ENCODE assay signal across 17 cellular contexts in genomic region chr2:171482877-171483276, GRCh38. TPM values are rescaled to one million over a fixed set of nuclear protein-coding genes. Genes with fewer than 3 reads are reported as not detected.
A peak's percentile ranks its signal among the peaks of the same experiment; 100 is the strongest.
DNase-seq lines count a peak whose midpoint lies in the region; ATAC-seq and TF ChIP-seq lines count a peak whose summit lies in the region.
"Had no signal": no experiment of that assay in that cellular context is flagged by ENCODE, and none has a peak within 500 bp of the region (broad histone marks: within the 10 kb centered on the region; RNA-seq: fewer than 3 reads in every experiment).

No MANE protein-coding gene starts in this region.

- H3K9me3 ChIP-seq in IMR-90 (ENCODE audit: control insufficient read depth, insufficient read depth, low read length) (no peaks in the 10 kb centered on the region), endodermal cell (ENCODE audit: control insufficient read depth, low read length) (no peaks in the 10 kb centered on the region), mesenchymal stem cell (ENCODE audit: control insufficient read depth, low read length) (no peaks in the 10 kb centered on the region)
- H3K9me3 ChIP-seq: ascending aorta, pancreas had no signal

- H3K4me1 ChIP-seq in IMR-90 (ENCODE audit: control insufficient read depth, insufficient read depth, low read length) (peaks cover 2% of the 10 kb centered on the region), endodermal cell (ENCODE audit: control insufficient read depth, insufficient read depth, low read length) (peaks cover 20% of the 10 kb centered on the region), mesenchymal stem cell (ENCODE audit: control insufficient read depth, insufficient read depth, low read depth, low read length) (peaks cover 3% of the 10 kb centered on the region)
- H3K4me1 ChIP-seq: ascending aorta, pancreas had no signal

- H3K14ac ChIP-seq in IMR-90 (replicated peaks; ENCODE audit: low read depth, low read length) (no peak overlapping the region; the same call in 1 of the 2 replicates), mesenchymal stem cell (ENCODE audit: low read length in 2 of 2) (no peak overlapping the region)

- H3K27ac ChIP-seq in IMR-90 (ENCODE audit: insufficient read depth, low read length) (no peak overlapping the region), endodermal cell (ENCODE audit: low read depth, low read length) (peak overlapping the region; percentile 45), mesenchymal stem cell (ENCODE audit: low read length, poor library complexity, severe bottlenecking) (peak overlapping the region; percentile 89)
- H3K27ac ChIP-seq: ascending aorta, KMS-11, pancreas had no signal

- TF ChIP-seq POLR2A in IMR-90 (IDR thresholded peaks at IDR 0.05; ENCODE audit: low read depth, low read length) = no peak

- H4K91ac ChIP-seq in IMR-90 (ENCODE audit: insufficient read depth, low read depth, low read length) (no peak overlapping the region), mesenchymal stem cell (ENCODE audit: low read length) (no peak overlapping the region)

- H3K18ac ChIP-seq in IMR-90 (ENCODE audit: low read depth, low read length) (no peak overlapping the region), mesenchymal stem cell (ENCODE audit: low read depth in 1 of 2, low read length in 2 of 2) (no peak overlapping the region)

- peak overlapping the region; percentile 26 for H3K27ac Mint-ChIP-seq in endodermal cell
- no peak overlapping the region for H3K27ac Mint-ChIP-seq in osteocyte (ENCODE audit: unreplicated experiment)
- H3K27ac Mint-ChIP-seq: type B pancreatic cell had no signal

- peak; percentile 74 for ATAC-seq in IMR-90 (ENCODE audit: low read depth)
- ATAC-seq in omental fat pad (ENCODE audit: low FRiP score) = no peak
- ATAC-seq: pancreas had no signal

- peak; percentile 92 for DNase-seq in AG10803 (ENCODE audit: low read depth)
- peak; percentile 27 for DNase-seq in IMR-90
- peak; percentile 66 for DNase-seq in endodermal cell
- no peak for DNase-seq in mesenchymal stem cell
- no peak for DNase-seq in osteocyte (ENCODE audit: extremely low spot score, unreplicated experiment)
- no peak for DNase-seq in NCI-H526 treated with DMSO at 0.1 percent for 48 hours (lab: John Stamatoyannopoulos, UW)
- DNase-seq in GM13977 (ENCODE audit: low spot score) = no peak
- DNase-seq in omental fat pad (ENCODE audit: low spot score) = no peak
- DNase-seq: activated CD4-positive, alpha-beta T cell treated with anti-CD3 and anti-CD28 coated beads for 1 hour; midbrain; NCI-H2227 treated with DMSO at 0.1 percent for 48 hours; pancreas; Right ventricle myocardium superior; small intestine had no signal

- TF ChIP-seq CTCF in AG10803 (conservative IDR thresholded peaks at IDR 0.05; ENCODE audit: low read length) (no peak), IMR-90 (conservative IDR thresholded peaks at IDR 0.05; ENCODE audit: low read depth, low read length) (no peak), endodermal cell (conservative IDR thresholded peaks at IDR 0.05) (no peak), osteocyte (IDR thresholded peaks at IDR 0.05) (no peak), GM13977 (IDR thresholded peaks at IDR 0.05; ENCODE audit: extremely low read depth, insufficient read depth, missing control alignments) (no peak), omental fat pad (IDR thresholded peaks at IDR 0.05) (no peak)

- H2BK5ac ChIP-seq in IMR-90 (ENCODE audit: low read depth, low read length, poor library complexity, severe bottlenecking) (no peak overlapping the region), mesenchymal stem cell (ENCODE audit: low read depth, low read length, poor library complexity, severe bottlenecking) (no peak overlapping the region)

- H2BK12ac ChIP-seq in mesenchymal stem cell (ENCODE audit: low read length in 2 of 2) = no peak overlapping the region

- 80% methylated on average over 1 of the region's 3 CpGs; no CpG with 5 or more reads in 1 of the 2 experiments for WGBS in IMR-90 (ENCODE audit: extremely low coverage in 2 of 2, insufficient read length in 1 of 2), 2 experiments
- 33 to 68% methylated on average over 1 to 3 of the region's 3 CpGs for WGBS in endodermal cell (ENCODE audit: insufficient coverage in 1 of 2, insufficient read length in 1 of 2), 2 experiments
- 76% methylated on average over 3 of the region's 3 CpGs for WGBS in mesenchymal stem cell

- H3K9ac ChIP-seq in IMR-90 (ENCODE audit: low read depth, low read length) = no peak overlapping the region
- H3K9ac ChIP-seq in endodermal cell (ENCODE audit: extremely low read depth, low read length, poor library complexity, severe bottlenecking) = peak overlapping the region; percentile 42
- H3K9ac ChIP-seq in mesenchymal stem cell (ENCODE audit: low read length) = no peak overlapping the region
- H3K9ac ChIP-seq: KMS-11 had no signal

- no TSS peak for BruUV-seq in IMR-90 (replicated peaks; lab: Mats Ljungman, UMichigan)

- H3K9me3 Mint-ChIP-seq in endodermal cell (no peaks in the 10 kb centered on the region), osteocyte (ENCODE audit: unreplicated experiment) (no peaks in the 10 kb centered on the region)
- H3K9me3 Mint-ChIP-seq: type B pancreatic cell had no signal

- no peaks in the 10 kb centered on the region for H3K27me3 ChIP-seq in IMR-90 (ENCODE audit: control insufficient read depth, insufficient read depth, low read length)
- no peaks in the 10 kb centered on the region for H3K27me3 ChIP-seq in endodermal cell (ENCODE audit: control insufficient read depth, insufficient read depth, low read length, poor library complexity, severe bottlenecking)
- H3K27me3 ChIP-seq in mesenchymal stem cell (ENCODE audit: control insufficient read depth in 1 of 2, insufficient read depth in 1 of 2, low read length in 2 of 2) = no peaks in the 10 kb centered on the region
- H3K27me3 ChIP-seq: ascending aorta, pancreas had no signal

- in situ Hi-C loops in IMR-90 (cut with MboI; ENCODE audit: low sequenced_read_pairs) (no loop called here), GM13977 (cut with MboI; ENCODE audit: low pct_unique_long_range_greater_than_20kb, low sequenced_read_pairs, unreplicated experiment) (no loop called here)

- no peaks in the 10 kb centered on the region for H4K20me1 ChIP-seq in IMR-90 (ENCODE audit: insufficient read depth, low read length)

- POLR2A ChIA-PET in IMR-90 (lab: Charles Lee; ENCODE audit: unreplicated experiment) = no interaction called here

- H2AK9ac ChIP-seq in IMR-90 (replicated peaks; ENCODE audit: low read depth, low read length, poor library complexity) = no peak overlapping the region

- no peak overlapping the region for H2BK20ac ChIP-seq in IMR-90 (ENCODE audit: low read depth, low read length)

- H3K4me1 Mint-ChIP-seq in endodermal cell = peaks cover 13% of the 10 kb centered on the region
- peaks cover 5% of the 10 kb centered on the region for H3K4me1 Mint-ChIP-seq in osteocyte (ENCODE audit: unreplicated experiment)

- intact Hi-C loops in IMR-90 (cut with micrococcal nuclease) = no loop called here

- H3K36me3 Mint-ChIP-seq in endodermal cell (ENCODE audit: low read depth) (peaks cover 10% of the 10 kb centered on the region), osteocyte (ENCODE audit: unreplicated experiment) (peaks cover 43% of the 10 kb centered on the region)

- H3K27me3 Mint-ChIP-seq in endodermal cell (ENCODE audit: insufficient read depth) (no peaks in the 10 kb centered on the region), osteocyte (ENCODE audit: unreplicated experiment) (no peaks in the 10 kb centered on the region)
- H3K27me3 Mint-ChIP-seq: type B pancreatic cell had no signal

- H4K8ac ChIP-seq in IMR-90 (ENCODE audit: low read depth in 2 of 2, low read length in 2 of 2) (no peak overlapping the region), mesenchymal stem cell (ENCODE audit: low read length) (no peak overlapping the region)

- peaks cover 5% of the 10 kb centered on the region; the same call in 1 of the 2 replicates for H3K9me1 ChIP-seq in IMR-90 (ENCODE audit: insufficient read depth, low read length)

- no peaks in the 10 kb centered on the region; a peak in 1 of 4 replicates for H3K79me1 ChIP-seq in IMR-90 (ENCODE audit: low read depth in 1 of 2, low read length in 2 of 2)
- no peaks in the 10 kb centered on the region for H3K79me1 ChIP-seq in mesenchymal stem cell (replicated peaks; ENCODE audit: low read length, poor library complexity, severe bottlenecking)

- H4K5ac ChIP-seq in IMR-90 (ENCODE audit: low read depth, low read length) = no peak overlapping the region

- H2BK120ac ChIP-seq in IMR-90 (ENCODE audit: low read depth, low read length) (no peak overlapping the region), mesenchymal stem cell (ENCODE audit: low read depth, low read length) (no peak overlapping the region)

- H3K4me3 ChIP-seq in AG10803 (ENCODE audit: low read length) (no peak overlapping the region), IMR-90 (ENCODE audit: insufficient read depth, low read depth, low read length) (no peak overlapping the region), endodermal cell (ENCODE audit: low read length) (peak overlapping the region; percentile 54), mesenchymal stem cell (ENCODE audit: insufficient read depth in 1 of 2, low read depth in 1 of 2, low read length in 2 of 2) (no peak overlapping the region)
- H3K4me3 ChIP-seq: ascending aorta, pancreas had no signal

- no peak overlapping the region for H2AK5ac ChIP-seq in IMR-90 (ENCODE audit: low read depth, low read length)
- no peak overlapping the region for H2AK5ac ChIP-seq in mesenchymal stem cell (ENCODE audit: low read length, severe bottlenecking)

- H3K4me3 Mint-ChIP-seq in endodermal cell (no peak overlapping the region), osteocyte (ENCODE audit: unreplicated experiment) (no peak overlapping the region)
- H3K4me3 Mint-ChIP-seq: type B pancreatic cell had no signal

- CTCF ChIA-PET in IMR-90 (lab: Yijun Ruan, JAX) = no interaction called here

- H3K23ac ChIP-seq in IMR-90 (ENCODE audit: low read depth, low read length) (no peak overlapping the region), mesenchymal stem cell (ENCODE audit: low read length in 2 of 2) (no peak overlapping the region)

- H3K56ac ChIP-seq in IMR-90 (ENCODE audit: extremely low read depth, insufficient read depth, low read length) = no peak overlapping the region

- no peak overlapping the region for H3K4ac ChIP-seq in IMR-90 (ENCODE audit: low read depth, low read length)
- H3K4ac ChIP-seq in mesenchymal stem cell (ENCODE audit: low read depth in 1 of 2, low read length in 2 of 2) = no peak overlapping the region

- H2BK15ac ChIP-seq in IMR-90 (ENCODE audit: low read depth, low read length) = no peak overlapping the region
- no peak overlapping the region for H2BK15ac ChIP-seq in mesenchymal stem cell (ENCODE audit: low read depth, poor library complexity, severe bottlenecking)

- H3K36me3 ChIP-seq in IMR-90 (ENCODE audit: control insufficient read depth, insufficient read depth, low read length) = 0 out of 2 replicates have a peak, but pooled peaks cover 1% of the 10 kb centered on the region
- peaks cover 6% of the 10 kb centered on the region for H3K36me3 ChIP-seq in endodermal cell (ENCODE audit: control insufficient read depth, insufficient read depth, low read length)
- H3K36me3 ChIP-seq in mesenchymal stem cell (ENCODE audit: control insufficient read depth in 1 of 2, insufficient read depth in 2 of 2, low read depth in 1 of 2, low read length in 2 of 2) = peaks cover 0 to 51% of the 10 kb centered on the region in 2 experiments

- H3K4me2 ChIP-seq in IMR-90 (ENCODE audit: low read depth, low read length) = no peak overlapping the region
- no peak overlapping the region for H3K4me2 ChIP-seq in mesenchymal stem cell (ENCODE audit: low read length, poor library complexity, severe bottlenecking)
- H3K4me2 ChIP-seq: KMS-11 had no signal

- H2AFZ ChIP-seq in IMR-90 (replicated peaks; ENCODE audit: low read length, poor library complexity) (no peak overlapping the region), mesenchymal stem cell (ENCODE audit: low read depth, low read length) (no peak overlapping the region)

- dilution Hi-C loops in IMR-90 (cut with HindIII; ENCODE audit: low sequenced_read_pairs, unreplicated experiment) = no loop called here

- TF ChIP-seq RAD21 in IMR-90 (IDR thresholded peaks at IDR 0.05; ENCODE audit: low read length) = no peak

RNA-seq across cellular contexts. Expression of gene CYBRD1, which starts 39.4 kb away (rescaled TPM):
- total RNA-seq in IMR-90 (2012; rRNA removed) = 103 and 119 TPM in 2 replicates
- polyA plus RNA-seq in IMR-90 (2012; rRNA removed) = 48.8 and 53.2 TPM in 2 replicates
- 55.0 and 65.2 TPM in 2 replicates for polyA plus RNA-seq in IMR-90 (2012; cell fraction: cytosol; rRNA removed)
- 16.5 and 30.7 TPM in 2 replicates for polyA plus RNA-seq in IMR-90 (2012; cell fraction: nucleus; rRNA removed; ENCODE audit: low replicate concordance)
- total RNA-seq in endodermal cell = 1 to 10 TPM; 3.3 to 4.7 TPM
- polyA plus RNA-seq in endodermal cell (2013, experiment 1 of 2) = 10.5 TPM
- 9.3 TPM for polyA plus RNA-seq in endodermal cell (2013, experiment 2 of 2)
- 70.7 TPM for polyA plus RNA-seq in mesenchymal stem cell (2013, experiment 1 of 2)
- 74.4 TPM for polyA plus RNA-seq in mesenchymal stem cell (2013, experiment 2 of 2)
- 140 and 148 TPM in 2 replicates for total RNA-seq in osteocyte
- 100 to 1,000 TPM; 296 to 494 (median 360) TPM for total RNA-seq in omental fat pad

RNA-seq across cellular contexts. Expression of gene DCAF17, which starts 48.9 kb away (rescaled TPM):
- total RNA-seq in IMR-90 (2012; rRNA removed) (13.1 and 22.8 TPM in 2 replicates), endodermal cell (10 to 100 TPM; 22.7 to 31.7 TPM), osteocyte (19.2 and 21.9 TPM in 2 replicates), omental fat pad (10 to 100 TPM in 3 of 4 donors, 1 to 10 TPM in 1; 9.9 to 25.7 (median 15.1) TPM)
- polyA plus RNA-seq in IMR-90 (2012; rRNA removed) = 5.0 and 6.7 TPM in 2 replicates
- polyA plus RNA-seq in IMR-90 (2012; cell fraction: cytosol; rRNA removed) = 0.98 and 1.5 TPM in 2 replicates
- polyA plus RNA-seq in IMR-90 (2012; cell fraction: nucleus; rRNA removed; ENCODE audit: low replicate concordance) = 1.9 and 10.9 TPM in 2 replicates
- polyA plus RNA-seq in endodermal cell (2013, experiment 1 of 2) = 22.7 TPM
- 17.8 TPM for polyA plus RNA-seq in endodermal cell (2013, experiment 2 of 2)
- 5.9 TPM for polyA plus RNA-seq in mesenchymal stem cell (2013, experiment 1 of 2)
- 6.7 TPM for polyA plus RNA-seq in mesenchymal stem cell (2013, experiment 2 of 2)

RNA-seq across cellular contexts. Expression of gene METTL8, which starts 49.1 kb away (rescaled TPM):
- total RNA-seq in IMR-90 (2012; rRNA removed) = 10.6 and 20.0 TPM in 2 replicates
- 6.4 and 6.9 TPM in 2 replicates for polyA plus RNA-seq in IMR-90 (2012; rRNA removed)
- polyA plus RNA-seq in IMR-90 (2012; cell fraction: cytosol; rRNA removed) = 2.0 and 4.4 TPM in 2 replicates
- polyA plus RNA-seq in IMR-90 (2012; cell fraction: nucleus; rRNA removed; ENCODE audit: low replicate concordance) = 1.8 and 5.5 TPM in 2 replicates
- total RNA-seq in endodermal cell = 10 to 100 TPM; 20.3 to 33.6 TPM
- 17.6 TPM for polyA plus RNA-seq in endodermal cell (2013, experiment 1 of 2)
- polyA plus RNA-seq in endodermal cell (2013, experiment 2 of 2) = 13.4 TPM
- 15.9 TPM for polyA plus RNA-seq in mesenchymal stem cell (2013, experiment 1 of 2)
- 14.7 TPM for polyA plus RNA-seq in mesenchymal stem cell (2013, experiment 2 of 2)
- 21.7 and 27.1 TPM in 2 replicates for total RNA-seq in osteocyte
- 10 to 100 TPM; 10.7 to 25.0 (median 19.0) TPM for total RNA-seq in omental fat pad

Comparison
In these comparisons a context has a peak if more than half of its experiments do, and no peak if none do; other contexts are left out.
1. DNase-seq: peak in AG10803 (single experiment), IMR-90 (single experiment) and endodermal cell (single experiment); none in mesenchymal stem cell (single experiment), osteocyte (single experiment), NCI-H526 treated with DMSO at 0.1 percent for 48 hours (single experiment), GM13977 (single experiment) and omental fat pad (single experiment).
2. RNA of gene CYBRD1, which starts 39.4 kb away (total RNA-seq): 296 to 494 TPM in omental fat pad, 140 to 148 TPM in osteocyte and 103 to 119 TPM in IMR-90; 3.3 to 4.7 TPM in endodermal cell; every median in the first group is over 10 times any median in the second.